In the genomic region with DNA sequence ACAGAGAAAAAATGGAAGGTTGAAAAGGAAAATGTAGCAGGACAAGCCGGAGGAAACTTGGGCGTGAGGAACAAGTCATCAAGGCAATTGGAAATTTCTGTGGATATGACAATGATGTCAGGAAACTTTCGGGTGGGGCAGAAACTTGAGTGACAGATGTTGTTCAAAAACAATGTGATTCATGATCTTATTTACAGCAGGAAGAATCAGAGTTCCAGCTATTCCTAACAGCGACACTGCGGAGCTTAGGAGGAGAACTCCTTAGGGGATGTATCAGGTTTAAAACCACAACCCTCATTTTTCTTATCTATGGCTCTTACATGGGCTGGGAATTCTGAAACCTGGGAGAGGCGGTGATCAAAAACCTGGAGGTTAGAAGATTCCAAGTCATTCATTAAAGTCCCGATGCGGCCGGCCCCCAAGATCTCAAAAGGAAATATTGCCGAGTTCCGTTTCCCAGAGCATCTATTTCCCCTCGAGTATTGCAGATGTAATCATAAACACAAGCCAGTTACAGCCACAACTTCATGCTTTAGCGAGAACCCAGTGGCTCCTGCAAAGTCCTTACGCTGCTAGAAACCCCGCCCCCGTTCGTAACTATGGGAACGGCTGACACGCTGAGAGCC, we compare ENCODE assay signal across 8 cellular contexts. TPM values are rescaled to one million over a fixed set of nuclear protein-coding genes. Genes with fewer than 3 reads are reported as not detected.
A peak's percentile ranks its signal among the peaks of the same experiment; 100 is the strongest.
DNase-seq lines count a peak whose midpoint lies in the region; ATAC-seq and TF ChIP-seq lines count a peak whose summit lies in the region.

No MANE protein-coding gene starts in this region.

- peaks cover 5% of the 10 kb centered on the region for H3K4me1 Mint-ChIP-seq in GM23338

- no peaks in the 10 kb centered on the region for H3K36me3 Mint-ChIP-seq in GM23338 (ENCODE audit: low read depth)

- DNase-seq in GM23338 (ENCODE audit: low spot score): no peak
- peak; percentile 45 for DNase-seq in SW480 (ENCODE audit: low spot score)
- DNase-seq in fibroblast of the aortic adventitia (ENCODE audit: low read depth): no peak
- DNase-seq in GDM1 (lab: John Stamatoyannopoulos, UW): no peak
- no peak for DNase-seq in NCI-H187 (lab: John Stamatoyannopoulos, UW)
- no peak for DNase-seq in KBM-7

- no peaks in the 10 kb centered on the region for H3F3A ChIP-seq in GM23338 (replicated peaks; ENCODE audit: low read depth)

- peaks cover 4% of the 10 kb centered on the region for H3K27me3 Mint-ChIP-seq in GM23338 (ENCODE audit: insufficient read depth, low read depth, poor library complexity)

- H3K4me3 ChIP-seq in GM23338 (peak overlapping the region; percentile 53), fibroblast of the aortic adventitia (ENCODE audit: low read depth, low read length) (peak overlapping the region; percentile 61), rectal smooth muscle tissue (ENCODE audit: low read length) (peak overlapping the region; percentile 52)

- H3K4me2 ChIP-seq in GM23338: peak overlapping the region; percentile 74

- peak overlapping the region; percentile 81 for H2AFZ ChIP-seq in GM23338

- H3K27ac Mint-ChIP-seq in GM23338: no peak overlapping the region

- H3K9me3 Mint-ChIP-seq in GM23338: no peaks in the 10 kb centered on the region; the same call in 2 of the 3 replicates

- H3K79me2 ChIP-seq in GM23338 (replicated peaks; ENCODE audit: insufficient read depth): no peaks in the 10 kb centered on the region; the same call in 1 of the 2 replicates

- H3K9ac ChIP-seq in rectal smooth muscle tissue (ENCODE audit: low read length): no peak overlapping the region

- H4K20me1 ChIP-seq in GM23338 (replicated peaks; ENCODE audit: insufficient read depth): no peaks in the 10 kb centered on the region

- no peaks in the 10 kb centered on the region for H3K9me2 ChIP-seq in GM23338 (ENCODE audit: insufficient read depth)

- no peak for TF ChIP-seq CTCF in GM23338 (conservative IDR thresholded peaks at IDR 0.05; ENCODE audit: low read depth in 2 of 2)
- TF ChIP-seq CTCF in fibroblast of the aortic adventitia (IDR thresholded peaks at IDR 0.05; ENCODE audit: insufficient read depth, low read length): no peak

- H3K4me1 ChIP-seq in GM23338 (ENCODE audit: insufficient read depth) (no peaks in the 10 kb centered on the region), rectal smooth muscle tissue (ENCODE audit: control insufficient read depth, insufficient read depth, low read length) (peaks cover 8% of the 10 kb centered on the region)

- H3K27me3 ChIP-seq in GM23338 (ENCODE audit: insufficient read depth) (peaks cover 7% of the 10 kb centered on the region; the same call in 1 of the 2 replicates), rectal smooth muscle tissue (ENCODE audit: control insufficient read depth, insufficient read depth, low read length) (no peaks in the 10 kb centered on the region)

- peak overlapping the region; percentile 78 for H3K4me3 Mint-ChIP-seq in GM23338

- no peak for ATAC-seq in GM23338
- no peak for ATAC-seq in GM21723 (IDR thresholded peaks at IDR 0.05; ENCODE audit: unreplicated experiment)

- in situ Hi-C loops in KBM-7 (cut with MboI; ENCODE audit: low pct_unique_long_range_greater_than_20kb, low sequenced_read_pairs): no loop called here

- H3K36me3 ChIP-seq in GM23338 (ENCODE audit: insufficient read depth) (no peaks in the 10 kb centered on the region), rectal smooth muscle tissue (ENCODE audit: control insufficient read depth, insufficient read depth, low read length) (no peaks in the 10 kb centered on the region)

- H3K27ac ChIP-seq in GM23338 (ENCODE audit: low read depth) (no peak overlapping the region), rectal smooth muscle tissue (ENCODE audit: low read depth, low read length) (peak overlapping the region; percentile 51)

TF ChIP-seq in GM23338, 12 proteins besides CTCF, POLR2A, EP300 and RAD21 (continues in another document):
- no peak for TF ChIP-seq JUNB (IDR thresholded peaks at IDR 0.05; ENCODE audit: unreplicated experiment)
- no peak for TF ChIP-seq NANOG (IDR thresholded peaks at IDR 0.05; ENCODE audit: borderline replicate concordance)
- no peak for TF ChIP-seq REST (IDR thresholded peaks at IDR 0.05; ENCODE audit: unreplicated experiment)
- no peak for TF ChIP-seq CREB1 (CRISPR knock-in tag; IDR thresholded peaks at IDR 0.05; ENCODE audit: low read depth)
- TF ChIP-seq ETS1 (IDR thresholded peaks at IDR 0.05): no peak
- TF ChIP-seq ZNF114 (CRISPR knock-in tag; IDR thresholded peaks at IDR 0.05): no peak
- TF ChIP-seq EZH2phosphoT487 (IDR thresholded peaks at IDR 0.05; ENCODE audit: unreplicated experiment): no peak
- TF ChIP-seq STAT1 (IDR thresholded peaks at IDR 0.05; ENCODE audit: unreplicated experiment): no peak
- no peak for TF ChIP-seq EZH2 (IDR thresholded peaks at IDR 0.05; ENCODE audit: low read depth, unreplicated experiment)

RNA-seq across cellular contexts. Expression of gene ARRDC4, which starts 0.7 kb away (rescaled TPM):
- 6.2 and 6.9 TPM in 2 replicates for total RNA-seq in GM23338 (2014; rRNA removed; shearing (Covaris generic))
- polyA plus RNA-seq in GM23338 (2016; fragmentation: Nextera tagmentation; extraction: Ambion mirVana): 2.0 and 2.1 TPM in 2 replicates
- 6.2 and 18.3 TPM in 2 replicates for total RNA-seq in fibroblast of the aortic adventitia (ENCODE audit: low replicate concordance)
